32 cellular contexts compared by ENCODE assay signal in the genomic region with DNA sequence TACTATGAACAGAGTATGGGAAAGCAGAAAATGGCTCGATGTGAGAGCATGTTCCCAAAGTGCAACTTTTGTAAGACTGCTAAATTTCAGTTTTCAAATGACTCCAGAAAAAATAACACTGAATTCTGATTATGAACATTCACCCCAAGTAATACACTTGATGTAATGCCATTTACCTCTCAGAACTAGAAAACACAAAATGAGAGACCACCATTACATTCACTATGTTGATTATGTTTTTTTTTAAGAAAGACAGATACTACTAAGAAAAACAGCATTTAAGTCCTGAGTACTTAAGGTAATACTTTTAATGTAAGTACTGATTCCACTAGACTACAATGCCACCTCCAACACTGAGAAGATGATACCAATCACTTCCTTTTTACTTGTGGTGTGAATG. TPM values are rescaled to one million over a fixed set of nuclear protein-coding genes. Genes with fewer than 3 reads are reported as not detected.
"Had no signal": no experiment of that assay in that cellular context is flagged by ENCODE, and none has a peak within 500 bp of the region (broad histone marks: within the 10 kb centered on the region; RNA-seq: fewer than 3 reads in every experiment).

No MANE protein-coding gene starts in this region.

- H3K4me3 Mint-ChIP-seq: activated CD8-positive, alpha-beta memory T cell treated with anti-CD3 and anti-CD28 coated beads, Interleukin-2, amount 10 ng/mL, durations not matched to agents 7 days and 5 days; activated naive CD4-positive, alpha-beta T cell treated with anti-CD3 and anti-CD28 coated beads, Interleukin-2, amount 50 U/mL, for 24 hours; activated naive CD8-positive, alpha-beta T cell treated with anti-CD3 and anti-CD28 coated beads, Interleukin-2, amount 10 ng/mL, durations not matched to agents 7 days and 5 days; central memory CD8-positive, alpha-beta T cell; IgD-negative memory B cell; T-helper 2 cell treated with Interferon-gamma antibody and Interleukin-4, amounts not matched to agents 5 μg/mL and 100 μg/mL, for 36 hours had no signal

- H3K4me3 ChIP-seq: ascending aorta, cardiac muscle cell, MG63, PC-9 had no signal

- H2AFZ ChIP-seq: PC-9 had no signal

- H3K27me3 ChIP-seq: ascending aorta, cardiac muscle cell, MG63 had no signal

- H3K27ac Mint-ChIP-seq: activated CD8-positive, alpha-beta memory T cell treated with anti-CD3 and anti-CD28 coated beads, Interleukin-2, amount 10 ng/mL, durations not matched to agents 7 days and 5 days; activated naive CD4-positive, alpha-beta T cell treated with anti-CD3 and anti-CD28 coated beads, Interleukin-2, amount 50 U/mL, for 24 hours; activated naive CD8-positive, alpha-beta T cell treated with anti-CD3 and anti-CD28 coated beads, Interleukin-2, amount 10 ng/mL, durations not matched to agents 7 days and 5 days; activated T-helper 2 cell treated with anti-CD3 and anti-CD28 coated beads, Interferon-gamma antibody, Interleukin-2, Interleukin-4, amounts not matched to agents 10 μg/mL and 5 μg/mL and 100 μg/mL, durations not matched to agents 14 hours and 24 hours and 36 hours; T-helper 2 cell treated with Interferon-gamma antibody and Interleukin-4, amounts not matched to agents 5 μg/mL and 100 μg/mL, for 36 hours had no signal

- H3K27ac ChIP-seq: ascending aorta, cardiac muscle cell, PC-9, RWPE1 had no signal

- DNase-seq: activated CD4-positive, alpha-beta T cell treated with anti-CD3 and anti-CD28 coated beads for 48 hours; activated CD4-positive, alpha-beta T cell treated with anti-CD3 and anti-CD28 coated beads, Interleukin-2, amount 50 U/mL, for 4 hours; activated CD8-positive, alpha-beta memory T cell treated with anti-CD3 and anti-CD28 coated beads for 24 hours; activated CD8-positive, alpha-beta memory T cell treated with anti-CD3 and anti-CD28 coated beads, Interleukin-2, amount 10 ng/mL, durations not matched to agents 7 days and 5 days; activated CD8-positive, alpha-beta memory T cell treated with anti-CD3 and anti-CD28 coated beads, Interleukin-2, amount 50 U/mL, for 48 hours; activated gamma-delta T cell; activated naive CD4-positive, alpha-beta T cell treated with Interleukin-2 at 50 U/mL for 16 hours; activated naive CD8-positive, alpha-beta T cell treated with anti-CD3 and anti-CD28 coated beads, Interleukin-2, amount 10 ng/mL, durations not matched to agents 7 days and 5 days; activated T-cell treated with anti-CD3 and anti-CD28 coated beads, Interleukin-2, amount 50 U/mL, for 1 hour; amygdala; Kasumi-1; KG1; MG63; NCI-H1048; NCI-H1105 treated with DMSO at 0.1 percent for 48 hours; NCI-H1436; NCI-H1694; NCI-H1930; NCI-H345; NCI-H524 treated with DMSO at 0.1 percent for 48 hours; NK-92 treated with Interleukin-12 subunit alpha and Interleukin-12 subunit beta, amount 100 ng/mL, for 24 hours; PC-9 had no signal

- H3K9me3 ChIP-seq: ascending aorta, MG63 had no signal

- H3K9me3 Mint-ChIP-seq: activated naive CD4-positive, alpha-beta T cell treated with anti-CD3 and anti-CD28 coated beads, Interleukin-2, amount 50 U/mL, for 24 hours; activated naive CD8-positive, alpha-beta T cell treated with anti-CD3 and anti-CD28 coated beads, Interleukin-2, amount 10 ng/mL, durations not matched to agents 7 days and 5 days; activated T-helper 2 cell treated with anti-CD3 and anti-CD28 coated beads, Interferon-gamma antibody, Interleukin-2, Interleukin-4, amounts not matched to agents 10 μg/mL and 5 μg/mL and 100 μg/mL, durations not matched to agents 14 hours and 24 hours and 36 hours; central memory CD8-positive, alpha-beta T cell; IgD-negative memory B cell; T-helper 2 cell treated with Interferon-gamma antibody and Interleukin-4, amounts not matched to agents 5 μg/mL and 100 μg/mL, for 36 hours had no signal

- H3K27me3 Mint-ChIP-seq: activated CD8-positive, alpha-beta memory T cell treated with anti-CD3 and anti-CD28 coated beads, Interleukin-2, amount 10 ng/mL, durations not matched to agents 7 days and 5 days; activated naive CD4-positive, alpha-beta T cell treated with anti-CD3 and anti-CD28 coated beads, Interleukin-2, amount 50 U/mL, for 24 hours; activated naive CD8-positive, alpha-beta T cell treated with anti-CD3 and anti-CD28 coated beads, Interleukin-2, amount 10 ng/mL, durations not matched to agents 7 days and 5 days; central memory CD8-positive, alpha-beta T cell; IgD-negative memory B cell had no signal

- H3K4me2 ChIP-seq: PC-9 had no signal

- FAIRE-seq: RCC 7860, TTC549 had no signal

RNA-seq across cellular contexts. Expression of a gene that starts 38.5 kb away (rescaled TPM):
- polyA plus RNA-seq: IgD-negative memory B cell had no signal
